22 cellular contexts compared by ENCODE assay signal in genomic region chr11:60307507-60308195, GRCh38. TPM values are rescaled to one million over a fixed set of nuclear protein-coding genes. Genes with fewer than 3 reads are reported as not detected.
DNase-seq lines count a peak whose midpoint lies in the region; ATAC-seq and TF ChIP-seq lines count a peak whose summit lies in the region.
"Had no signal": no experiment of that assay in that cellular context is flagged by ENCODE, and none has a peak within 500 bp of the region (broad histone marks: within the 10 kb centered on the region; RNA-seq: fewer than 3 reads in every experiment).

No MANE protein-coding gene starts in this region.

- H3K27ac Mint-ChIP-seq in activated CD8-positive, alpha-beta T cell treated with anti-CD3 and anti-CD28 coated beads for 36 hours, result peak overlapping the region; percentile 96
- H3K27ac Mint-ChIP-seq in activated CD8-positive, alpha-beta T cell treated with anti-CD3 and anti-CD28 coated beads, Interleukin-2, amount 10 ng/mL, durations not matched to agents 7 days and 5 days, result no peak overlapping the region
- peak overlapping the region; percentile 80 for H3K27ac Mint-ChIP-seq in activated T-cell treated with anti-CD3 and anti-CD28 coated beads, Interleukin-2, amount 50 U/mL, for 72 hours
- H3K27ac Mint-ChIP-seq: CD4-positive, alpha-beta T cell; effector memory CD8-positive, alpha-beta T cell; IgD-negative memory B cell; natural killer cell had no signal

- no peaks in the 10 kb centered on the region for H3K9me3 ChIP-seq in left ventricle myocardium inferior (replicated peaks)
- H3K9me3 ChIP-seq: adrenal gland, heart left ventricle had no signal

- H3K4me3 Mint-ChIP-seq in activated CD8-positive, alpha-beta T cell treated with anti-CD3 and anti-CD28 coated beads for 36 hours, result no peak overlapping the region
- H3K4me3 Mint-ChIP-seq in activated CD8-positive, alpha-beta T cell treated with anti-CD3 and anti-CD28 coated beads, Interleukin-2, amount 10 ng/mL, durations not matched to agents 7 days and 5 days, result no peak overlapping the region
- H3K4me3 Mint-ChIP-seq in activated T-cell treated with anti-CD3 and anti-CD28 coated beads, Interleukin-2, amount 50 U/mL, for 72 hours, result peak overlapping the region in 1 of 2 donors; percentile 38
- H3K4me3 Mint-ChIP-seq: CD4-positive, alpha-beta T cell; effector memory CD8-positive, alpha-beta T cell; IgD-negative memory B cell; natural killer cell had no signal

- H3K27ac ChIP-seq in left ventricle myocardium inferior (replicated peaks), result no peak overlapping the region
- H3K27ac ChIP-seq: adrenal gland had no signal

- POLR2A ChIA-PET in activated CD8-positive, alpha-beta T cell treated with anti-CD3 and anti-CD28 coated beads for 36 hours (lab: Charles Lee), result no interaction called here
- POLR2A ChIA-PET in activated CD8-positive, alpha-beta T cell treated with anti-CD3 and anti-CD28 coated beads, Interleukin-2, amount 10 ng/mL, durations not matched to agents 7 days and 5 days (lab: Charles Lee), result no interaction called here

- H3K4me3 ChIP-seq in left ventricle myocardium inferior, result no peak overlapping the region
- H3K4me3 ChIP-seq: adrenal gland, heart left ventricle had no signal

- H3K9me3 Mint-ChIP-seq in activated CD8-positive, alpha-beta T cell treated with anti-CD3 and anti-CD28 coated beads for 36 hours, result no peaks in the 10 kb centered on the region
- H3K9me3 Mint-ChIP-seq in activated CD8-positive, alpha-beta T cell treated with anti-CD3 and anti-CD28 coated beads, Interleukin-2, amount 10 ng/mL, durations not matched to agents 7 days and 5 days (ENCODE audit: insufficient read depth), result no peaks in the 10 kb centered on the region
- H3K9me3 Mint-ChIP-seq in activated T-cell treated with anti-CD3 and anti-CD28 coated beads, Interleukin-2, amount 50 U/mL, for 72 hours, result no peaks in the 10 kb centered on the region
- H3K9me3 Mint-ChIP-seq: CD4-positive, alpha-beta T cell; effector memory CD8-positive, alpha-beta T cell; IgD-negative memory B cell; natural killer cell had no signal

- H3K4me1 Mint-ChIP-seq in activated CD8-positive, alpha-beta T cell treated with anti-CD3 and anti-CD28 coated beads for 36 hours (ENCODE audit: low read depth), result peaks cover 24% of the 10 kb centered on the region
- H3K4me1 Mint-ChIP-seq in activated CD8-positive, alpha-beta T cell treated with anti-CD3 and anti-CD28 coated beads, Interleukin-2, amount 10 ng/mL, durations not matched to agents 7 days and 5 days (ENCODE audit: low read depth), result no peaks in the 10 kb centered on the region
- peaks cover 33% of the 10 kb centered on the region for H3K4me1 Mint-ChIP-seq in activated T-cell treated with anti-CD3 and anti-CD28 coated beads, Interleukin-2, amount 50 U/mL, for 72 hours (ENCODE audit: low read depth)
- H3K4me1 Mint-ChIP-seq: natural killer cell had no signal

- DNase-seq in activated CD8-positive, alpha-beta T cell treated with anti-CD3 and anti-CD28 coated beads for 36 hours, result peak; percentile 60
- no peak for DNase-seq in activated CD8-positive, alpha-beta T cell treated with anti-CD3 and anti-CD28 coated beads, Interleukin-2, amount 10 ng/mL, durations not matched to agents 7 days and 5 days
- DNase-seq in GM13977 (ENCODE audit: low spot score) (peak; percentile 8), OCI-M1 (lab: John Stamatoyannopoulos, UW) (no peak), left ventricle myocardium inferior (no peak)
- peak; percentile 53 to 62 for DNase-seq in activated T-cell treated with anti-CD3 and anti-CD28 coated beads, Interleukin-2, amount 50 U/mL, for 72 hours
- DNase-seq in stimulated activated CD4-positive, alpha-beta T cell treated with anti-CD3 and anti-CD28 coated beads, TNF-alpha, amount 100 ng/mL, for 48 hours (ENCODE audit: low read depth in 3 of 3), result peak in 2 of 3 donors; percentile 4 to 6
- DNase-seq: adrenal gland; CD4-positive, alpha-beta T cell; DMS79 treated with DMSO at 0.1 percent for 48 hours; effector memory CD8-positive, alpha-beta T cell; heart left ventricle; mesendoderm; natural killer cell; NCI-H1930; NCI-H446 treated with DMSO at 0.1 percent for 48 hours; posterior cingulate gyrus; Right ventricle myocardium superior had no signal

- no peaks in the 10 kb centered on the region for H3K36me3 ChIP-seq in left ventricle myocardium inferior
- H3K36me3 ChIP-seq: adrenal gland had no signal

- H3K36me3 Mint-ChIP-seq in activated CD8-positive, alpha-beta T cell treated with anti-CD3 and anti-CD28 coated beads for 36 hours (ENCODE audit: low read depth), result no peaks in the 10 kb centered on the region
- H3K36me3 Mint-ChIP-seq in activated CD8-positive, alpha-beta T cell treated with anti-CD3 and anti-CD28 coated beads, Interleukin-2, amount 10 ng/mL, durations not matched to agents 7 days and 5 days (ENCODE audit: low read depth), result no peaks in the 10 kb centered on the region
- H3K36me3 Mint-ChIP-seq in activated T-cell treated with anti-CD3 and anti-CD28 coated beads, Interleukin-2, amount 50 U/mL, for 72 hours (ENCODE audit: insufficient read depth in 2 of 2), result no peaks in the 10 kb centered on the region
- H3K36me3 Mint-ChIP-seq: IgD-negative memory B cell, natural killer cell had no signal

- no peak for TF ChIP-seq CTCF in activated CD8-positive, alpha-beta T cell treated with anti-CD3 and anti-CD28 coated beads for 36 hours (IDR thresholded peaks at IDR 0.05)
- TF ChIP-seq CTCF in GM13977 (IDR thresholded peaks at IDR 0.05; ENCODE audit: extremely low read depth, insufficient read depth, missing control alignments) (no peak), left ventricle myocardium inferior (IDR thresholded peaks at IDR 0.05; ENCODE audit: borderline replicate concordance) (no peak)

- intact Hi-C loops in activated CD8-positive, alpha-beta T cell treated with anti-CD3 and anti-CD28 coated beads for 36 hours (cut with micrococcal nuclease), result no loop called here
- intact Hi-C loops in left ventricle myocardium inferior (cut with micrococcal nuclease), result no loop called here

- in situ Hi-C loops in GM13977 (cut with MboI; ENCODE audit: low pct_unique_long_range_greater_than_20kb, low sequenced_read_pairs, unreplicated experiment), result no loop called here

- H3K4me1 ChIP-seq in left ventricle myocardium inferior, result no peaks in the 10 kb centered on the region
- H3K4me1 ChIP-seq: adrenal gland had no signal

- CTCF ChIA-PET in activated CD8-positive, alpha-beta T cell treated with anti-CD3 and anti-CD28 coated beads for 36 hours (lab: Charles Lee), result interaction anchor here (0.6 to 1.3 kb wide), 3 partner anchors 26 to 374 kb away, joined by 3 to 7 read pairs (median 3); no protein-coding TSS in a partner anchor
- CTCF ChIA-PET in activated CD8-positive, alpha-beta T cell treated with anti-CD3 and anti-CD28 coated beads, Interleukin-2, amount 10 ng/mL, durations not matched to agents 7 days and 5 days (lab: Charles Lee), result interaction anchor here (1.5 kb wide), 1 partner anchor 38 kb away, joined by 3 read pairs; no protein-coding TSS in a partner anchor

- no peaks in the 10 kb centered on the region for H3K27me3 ChIP-seq in left ventricle myocardium inferior (ENCODE audit: low read depth)
- H3K27me3 ChIP-seq: adrenal gland, heart left ventricle had no signal

- ATAC-seq in activated CD8-positive, alpha-beta T cell treated with anti-CD3 and anti-CD28 coated beads for 36 hours, result peak; percentile 83
- ATAC-seq in activated CD8-positive, alpha-beta T cell treated with anti-CD3 and anti-CD28 coated beads, Interleukin-2, amount 10 ng/mL, durations not matched to agents 7 days and 5 days, result no peak
- peak; percentile 87 to 90 for ATAC-seq in activated T-cell treated with anti-CD3 and anti-CD28 coated beads, Interleukin-2, amount 50 U/mL, for 72 hours (replicated peaks in 1 of 2)
- no peak for ATAC-seq in HG02588 (IDR thresholded peaks at IDR 0.05; ENCODE audit: unreplicated experiment)
- ATAC-seq: effector memory CD8-positive, alpha-beta T cell; heart left ventricle; natural killer cell had no signal

- H3K27me3 Mint-ChIP-seq in activated CD8-positive, alpha-beta T cell treated with anti-CD3 and anti-CD28 coated beads for 36 hours, result peaks cover 10% of the 10 kb centered on the region
- H3K27me3 Mint-ChIP-seq in activated CD8-positive, alpha-beta T cell treated with anti-CD3 and anti-CD28 coated beads, Interleukin-2, amount 10 ng/mL, durations not matched to agents 7 days and 5 days (ENCODE audit: low read depth), result no peaks in the 10 kb centered on the region
- H3K27me3 Mint-ChIP-seq in activated T-cell treated with anti-CD3 and anti-CD28 coated beads, Interleukin-2, amount 50 U/mL, for 72 hours (ENCODE audit: low read depth), result peaks cover 52% of the 10 kb centered on the region
- H3K27me3 Mint-ChIP-seq: IgD-negative memory B cell had no signal

RNA-seq across cellular contexts. Expression of gene MS4A6E, which starts 19.4 kb away (rescaled TPM):
- not detected for total RNA-seq in activated CD8-positive, alpha-beta T cell treated with anti-CD3 and anti-CD28 coated beads for 36 hours
- total RNA-seq in activated CD8-positive, alpha-beta T cell treated with anti-CD3 and anti-CD28 coated beads, Interleukin-2, amount 10 ng/mL, durations not matched to agents 7 days and 5 days, result not detected
- not detected for total RNA-seq in activated T-cell treated with anti-CD3 and anti-CD28 coated beads, Interleukin-2, amount 50 U/mL, for 72 hours
- not detected for total RNA-seq in left ventricle myocardium inferior
- total RNA-seq: A673; adrenal gland; CD4-positive, alpha-beta T cell; heart left ventricle; natural killer cell; Right ventricle myocardium superior; urinary bladder had no signal

RNA-seq across cellular contexts. Expression of gene MS4A4A, which starts 27.2 kb away (rescaled TPM):
- not detected for total RNA-seq in activated CD8-positive, alpha-beta T cell treated with anti-CD3 and anti-CD28 coated beads for 36 hours
- total RNA-seq in activated CD8-positive, alpha-beta T cell treated with anti-CD3 and anti-CD28 coated beads, Interleukin-2, amount 10 ng/mL, durations not matched to agents 7 days and 5 days, result not detected
- total RNA-seq in activated T-cell treated with anti-CD3 and anti-CD28 coated beads, Interleukin-2, amount 50 U/mL, for 72 hours, result not detected
- total RNA-seq in left ventricle myocardium inferior, result 13.9 TPM
- total RNA-seq: A673; CD4-positive, alpha-beta T cell had no signal

Comparison
In these comparisons a context has a peak if more than half of its experiments do, and no peak if none do; other contexts are left out.
1. ATAC-seq: peak in activated CD8-positive, alpha-beta T cell treated with anti-CD3 and anti-CD28 coated beads for 36 hours (single experiment) and activated T-cell treated with anti-CD3 and anti-CD28 coated beads, Interleukin-2, amount 50 U/mL, for 72 hours (2 of 2); none in activated CD8-positive, alpha-beta T cell treated with anti-CD3 and anti-CD28 coated beads, Interleukin-2, amount 10 ng/mL, durations not matched to agents 7 days and 5 days (single experiment) and HG02588 (single experiment).
2. DNase-seq: peak in activated CD8-positive, alpha-beta T cell treated with anti-CD3 and anti-CD28 coated beads for 36 hours (single experiment), GM13977 (single experiment), activated T-cell treated with anti-CD3 and anti-CD28 coated beads, Interleukin-2, amount 50 U/mL, for 72 hours (2 of 2) and stimulated activated CD4-positive, alpha-beta T cell treated with anti-CD3 and anti-CD28 coated beads, TNF-alpha, amount 100 ng/mL, for 48 hours (2 of 3); none in activated CD8-positive, alpha-beta T cell treated with anti-CD3 and anti-CD28 coated beads, Interleukin-2, amount 10 ng/mL, durations not matched to agents 7 days and 5 days (single experiment), OCI-M1 (single experiment) and left ventricle myocardium inferior (single experiment).
3. RNA of gene MS4A4A, which starts 27.2 kb away (total RNA-seq): 13.9 TPM in left ventricle myocardium inferior (single experiment); not detected in activated CD8-positive, alpha-beta T cell treated with anti-CD3 and anti-CD28 coated beads for 36 hours, not detected in activated CD8-positive, alpha-beta T cell treated with anti-CD3 and anti-CD28 coated beads, Interleukin-2, amount 10 ng/mL, durations not matched to agents 7 days and 5 days and not detected in activated T-cell treated with anti-CD3 and anti-CD28 coated beads, Interleukin-2, amount 50 U/mL, for 72 hours; every median in the first group is over 10 times any median in the second.